Comparison of ENCODE assay signal across 15 cellular contexts in the genomic region with DNA sequence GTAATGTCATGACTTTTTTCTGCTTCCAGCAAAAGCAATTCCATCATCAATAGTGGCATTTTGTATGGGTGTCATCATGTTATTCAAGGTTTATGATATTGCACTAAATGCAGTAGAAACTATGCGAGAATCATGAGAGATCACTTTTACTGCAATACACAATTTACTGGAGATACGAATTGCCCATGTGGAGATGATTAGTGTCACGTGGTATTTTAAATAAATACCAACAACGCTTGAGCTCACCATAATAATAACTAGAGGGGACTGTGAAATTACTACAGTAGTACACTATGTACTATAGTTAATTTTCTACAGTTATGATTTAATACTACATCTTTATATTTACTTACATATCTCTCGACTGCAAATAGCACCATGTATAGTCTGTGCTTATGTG. TPM values are rescaled to one million over a fixed set of nuclear protein-coding genes. Genes with fewer than 3 reads are reported as not detected.
DNase-seq lines count a peak whose midpoint lies in the region; ATAC-seq and TF ChIP-seq lines count a peak whose summit lies in the region.
"Had no signal": no experiment of that assay in that cellular context is flagged by ENCODE, and none has a peak within 500 bp of the region (broad histone marks: within the 10 kb centered on the region; RNA-seq: fewer than 3 reads in every experiment).

No MANE protein-coding gene starts in this region.

- H3K4me3 ChIP-seq in OCI-LY1 (ENCODE audit: low read depth, low read length, poor library complexity, severe bottlenecking) (no peak overlapping the region), adipocyte (ENCODE audit: low read length) (no peak overlapping the region), fibroblast of mammary gland (ENCODE audit: control insufficient read depth, low read depth, low read length) (no peak overlapping the region)
- H3K4me3 ChIP-seq: BLaER1 treated with 17β-estradiol and CSF1 and Interleukin-3, amounts not matched to agents 10 nM and 100 nM had no signal

- no peaks in the 10 kb centered on the region for H3K79me2 ChIP-seq in OCI-LY1 (ENCODE audit: insufficient read depth, low read length)

- CTCF ChIA-PET in RWPE1 (lab: Yijun Ruan, JAX), result no interaction called here

- H3K27ac ChIP-seq in OCI-LY1 (ENCODE audit: low read depth, low read length, poor library complexity, severe bottlenecking), result peak overlapping the region; percentile 76
- H3K27ac ChIP-seq in RWPE1, result no peak overlapping the region
- H3K27ac ChIP-seq: BLaER1 treated with 17β-estradiol and CSF1 and Interleukin-3, amounts not matched to agents 10 nM and 100 nM had no signal

- no peaks in the 10 kb centered on the region for H3K36me3 ChIP-seq in OCI-LY1 (ENCODE audit: insufficient read depth, low read length)
- peaks cover 4% of the 10 kb centered on the region for H3K36me3 ChIP-seq in adipocyte (ENCODE audit: control insufficient read depth, insufficient read depth, low read length, severe bottlenecking)

- peak; percentile 7 for DNase-seq in EH (ENCODE audit: low read depth)
- peak; percentile 52 for DNase-seq in adipocyte (ENCODE audit: low read depth)
- DNase-seq in fibroblast of mammary gland (ENCODE audit: low read depth), result peak; percentile 16
- DNase-seq in stimulated activated CD4-positive, alpha-beta T cell treated with anti-CD3 and anti-CD28 coated beads, Interleukin-4, amount 100 ng/mL, for 1 hour, result no peak
- no peak for DNase-seq in posterior vena cava (ENCODE audit: low spot score)
- DNase-seq in RWPE1 (ENCODE audit: low spot score), result no peak
- DNase-seq: 8988T; Calu3; CD8-positive, alpha-beta T cell; GOT3; H7 had no signal

- H3K9me2 ChIP-seq in OCI-LY1 (ENCODE audit: low read depth, low read length), result no peaks in the 10 kb centered on the region

- no peak for TF ChIP-seq CTCF in OCI-LY1 (IDR thresholded peaks at IDR 0.05; ENCODE audit: low read length)
- TF ChIP-seq CTCF in fibroblast of mammary gland (conservative IDR thresholded peaks at IDR 0.05; ENCODE audit: control insufficient read depth, insufficient read depth, low read depth, low read length), result no peak
- TF ChIP-seq CTCF in RWPE1 (conservative IDR thresholded peaks at IDR 0.05; ENCODE audit: low read depth), result no peak

- peaks cover 20% of the 10 kb centered on the region for H3K4me1 ChIP-seq in OCI-LY1 (ENCODE audit: insufficient read depth, low read length, severe bottlenecking)
- H3K4me1 ChIP-seq in adipocyte (ENCODE audit: control insufficient read depth, insufficient read depth, low read length), result no peaks in the 10 kb centered on the region

- H3K9me3 ChIP-seq in OCI-LY1 (ENCODE audit: low read length), result no peaks in the 10 kb centered on the region
- H3K9me3 ChIP-seq in adipocyte (ENCODE audit: control insufficient read depth, low read length), result no peaks in the 10 kb centered on the region
- H3K9me3 ChIP-seq: BLaER1 treated with 17β-estradiol and CSF1 and Interleukin-3, amounts not matched to agents 10 nM and 100 nM had no signal

- H3K4me2 ChIP-seq in OCI-LY1 (ENCODE audit: low read length), result no peak overlapping the region

- H2AFZ ChIP-seq in OCI-LY1 (ENCODE audit: low read length), result no peak overlapping the region

- intact Hi-C loops in posterior vena cava (cut with DNase I), result no loop called here

- H4K20me1 ChIP-seq in OCI-LY1 (ENCODE audit: insufficient read depth, low read length), result no peaks in the 10 kb centered on the region
- H4K20me1 ChIP-seq: BLaER1 treated with 17β-estradiol and CSF1 and Interleukin-3, amounts not matched to agents 10 nM and 100 nM had no signal

- no peak for ATAC-seq in HG03469 (IDR thresholded peaks at IDR 0.05; ENCODE audit: unreplicated experiment)
- ATAC-seq: CD8-positive, alpha-beta T cell; HCT116 had no signal

- no peak overlapping the region for H3K9ac ChIP-seq in OCI-LY1 (ENCODE audit: low read length)
- H3K9ac ChIP-seq in adipocyte (ENCODE audit: low read length), result no peak overlapping the region
- H3K9ac ChIP-seq: BLaER1 treated with 17β-estradiol and CSF1 and Interleukin-3, amounts not matched to agents 10 nM and 100 nM had no signal

- H3K27me3 ChIP-seq in OCI-LY1 (ENCODE audit: insufficient read depth, low read length) (no peaks in the 10 kb centered on the region), adipocyte (replicated peaks; ENCODE audit: control insufficient read depth, insufficient read depth, low read length) (no peaks in the 10 kb centered on the region)
- H3K27me3 ChIP-seq: BLaER1 treated with 17β-estradiol and CSF1 and Interleukin-3, amounts not matched to agents 10 nM and 100 nM had no signal

- no peaks in the 10 kb centered on the region for H3F3A ChIP-seq in OCI-LY1 (ENCODE audit: insufficient read depth, low read length)

- POLR2A ChIA-PET in RWPE1 (lab: Yijun Ruan, JAX; ENCODE audit: low non-redundant PET), result interaction anchor here (0.7 kb wide), 1 partner anchor 124 kb away, joined by 6 read pairs; no protein-coding TSS in a partner anchor

RNA-seq across cellular contexts. Expression of a gene that starts 49.7 kb away (rescaled TPM):
- 10 to 100 TPM; 14.5 to 21.7 TPM for total RNA-seq in posterior vena cava

Comparison
In these comparisons a context has a peak if more than half of its experiments do, and no peak if none do; other contexts are left out.
1. DNase-seq: peak in EH (single experiment), adipocyte (single experiment) and fibroblast of mammary gland (single experiment); none in stimulated activated CD4-positive, alpha-beta T cell treated with anti-CD3 and anti-CD28 coated beads, Interleukin-4, amount 100 ng/mL, for 1 hour (single experiment), posterior vena cava (single experiment) and RWPE1 (single experiment).